In the genomic region with DNA sequence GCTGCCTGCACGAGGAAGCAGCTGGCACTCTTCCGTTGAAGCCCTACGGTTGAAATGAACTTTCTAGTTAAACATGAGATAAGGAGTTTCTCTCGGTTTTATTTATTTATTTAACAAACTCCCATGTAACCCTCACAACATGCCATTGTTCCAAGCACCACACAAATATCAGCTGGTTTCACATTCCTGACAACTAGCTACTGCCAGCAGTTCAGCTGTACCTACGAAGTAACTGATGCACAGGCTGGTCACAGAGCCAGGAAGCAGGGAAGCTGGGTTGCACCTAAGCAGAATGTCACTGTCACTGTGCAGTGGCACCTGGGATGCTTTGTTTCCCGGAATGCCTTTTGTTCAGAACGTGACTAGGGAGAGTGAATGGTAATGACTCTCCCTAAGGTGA, we compare ENCODE assay signal across 13 cellular contexts. TPM values are rescaled to one million over a fixed set of nuclear protein-coding genes. Genes with fewer than 3 reads are reported as not detected.
"Had no signal": no experiment of that assay in that cellular context is flagged by ENCODE, and none has a peak within 500 bp of the region (broad histone marks: within the 10 kb centered on the region; RNA-seq: fewer than 3 reads in every experiment).

No MANE protein-coding gene starts in this region.

- H3K9me3 ChIP-seq: ascending aorta, vagina had no signal

- H2AFZ ChIP-seq: parathyroid adenoma had no signal

- DNase-seq: activated CD4-positive, alpha-beta T cell treated with anti-CD3 and anti-CD28 coated beads, Interleukin-2, amount 50 U/mL, for 48 hours; activated naive CD4-positive, alpha-beta T cell treated with anti-CD3 and anti-CD28 coated beads for 36 hours; activated naive CD8-positive, alpha-beta T cell treated with anti-CD3 and anti-CD28 coated beads, Interleukin-2, amount 50 U/mL, for 24 hours; activated T-cell treated with anti-CD3 and anti-CD28 coated beads, Interleukin-2, amount 50 U/mL, for 1 hour; erythroblast; mammary epithelial cell; naive B cell; WERI-Rb-1 had no signal

- H3K27me3 ChIP-seq: ascending aorta, vagina had no signal

- H3K4me3 ChIP-seq: ascending aorta, vagina had no signal

- H3K9me3 Mint-ChIP-seq: activated naive CD4-positive, alpha-beta T cell treated with anti-CD3 and anti-CD28 coated beads for 36 hours; activated naive CD8-positive, alpha-beta T cell treated with anti-CD3 and anti-CD28 coated beads, Interleukin-2, amount 50 U/mL, for 24 hours; activated T-helper 2 cell treated with anti-CD3 and anti-CD28 coated beads, Interferon-gamma antibody, Interleukin-2, Interleukin-4, amounts not matched to agents 10 μg/mL and 5 μg/mL and 100 μg/mL, durations not matched to agents 14 hours and 24 hours and 36 hours; naive B cell; stimulated activated memory B cell treated with anti-CD40 and anti-IgM and Interleukin-4, amounts not matched to agents 10 μg/mL and 1 μg/mL and 100 μg/mL, for 72 hours had no signal

- H3K4me3 Mint-ChIP-seq: activated naive CD4-positive, alpha-beta T cell treated with anti-CD3 and anti-CD28 coated beads for 36 hours; activated naive CD8-positive, alpha-beta T cell treated with anti-CD3 and anti-CD28 coated beads, Interleukin-2, amount 50 U/mL, for 24 hours; naive B cell; stimulated activated memory B cell treated with anti-CD40 and anti-IgM and Interleukin-4, amounts not matched to agents 10 μg/mL and 1 μg/mL and 100 μg/mL, for 72 hours had no signal

- H3K27me3 Mint-ChIP-seq: stimulated activated memory B cell treated with anti-CD40 and anti-IgM and Interleukin-4, amounts not matched to agents 10 μg/mL and 1 μg/mL and 100 μg/mL, for 72 hours had no signal

- H3K79me2 ChIP-seq: parathyroid adenoma had no signal

- H3K9ac ChIP-seq: parathyroid adenoma had no signal

- H3K36me3 Mint-ChIP-seq: naive B cell had no signal

- H3K4me1 ChIP-seq: ascending aorta, parathyroid adenoma, vagina had no signal

- H3K36me3 ChIP-seq: ascending aorta, vagina, WERI-Rb-1 had no signal

- H3K27ac Mint-ChIP-seq: activated naive CD4-positive, alpha-beta T cell treated with anti-CD3 and anti-CD28 coated beads for 36 hours; activated naive CD8-positive, alpha-beta T cell treated with anti-CD3 and anti-CD28 coated beads, Interleukin-2, amount 50 U/mL, for 24 hours; activated T-helper 2 cell treated with anti-CD3 and anti-CD28 coated beads, Interferon-gamma antibody, Interleukin-2, Interleukin-4, amounts not matched to agents 10 μg/mL and 5 μg/mL and 100 μg/mL, durations not matched to agents 14 hours and 24 hours and 36 hours; stimulated activated memory B cell treated with anti-CD40 and anti-IgM and Interleukin-4, amounts not matched to agents 10 μg/mL and 1 μg/mL and 100 μg/mL, for 72 hours had no signal

- ATAC-seq: activated naive CD8-positive, alpha-beta T cell treated with anti-CD3 and anti-CD28 coated beads, Interleukin-2, amount 50 U/mL, for 24 hours; stimulated activated memory B cell treated with anti-CD40 and anti-IgM and Interleukin-4, amounts not matched to agents 10 μg/mL and 1 μg/mL and 100 μg/mL, for 72 hours had no signal

- H3K27ac ChIP-seq: ascending aorta, parathyroid adenoma, vagina, WERI-Rb-1 had no signal

RNA-seq across cellular contexts. Expression of a gene that starts 18.8 kb away (rescaled TPM):
- total RNA-seq: ascending aorta, vagina had no signal
